In the genomic region with DNA sequence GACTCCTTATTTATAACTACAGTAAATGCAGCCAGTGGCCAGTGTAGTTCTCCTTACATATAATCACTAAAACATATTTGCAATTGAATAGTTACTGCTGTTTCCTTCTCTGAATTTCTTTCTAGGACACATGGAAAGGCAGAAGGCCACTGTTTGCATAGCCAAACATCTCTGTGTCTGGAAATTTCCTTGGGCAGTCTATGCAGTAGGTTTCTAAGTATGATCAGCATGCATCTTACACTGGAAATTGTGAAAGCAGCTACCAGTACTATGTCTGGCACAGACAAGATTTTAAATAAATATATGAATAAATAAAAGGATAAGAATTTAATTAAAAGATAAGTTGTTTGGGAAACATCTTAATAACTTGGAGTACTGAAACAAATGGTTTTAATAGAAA, we compare ENCODE assay signal across 20 cellular contexts. TPM values are rescaled to one million over a fixed set of nuclear protein-coding genes. Genes with fewer than 3 reads are reported as not detected.
DNase-seq lines count a peak whose midpoint lies in the region; TF ChIP-seq lines count a peak whose summit lies in the region.
"Had no signal": no experiment of that assay in that cellular context is flagged by ENCODE, and none has a peak within 500 bp of the region (broad histone marks: within the 10 kb centered on the region; RNA-seq: fewer than 3 reads in every experiment).

No MANE protein-coding gene starts in this region.

- no peak overlapping the region for H2BK5ac ChIP-seq in trophoblast cell (ENCODE audit: low read depth, low read length, poor library complexity)

- H2BK120ac ChIP-seq in trophoblast cell (ENCODE audit: insufficient read depth, low read length, poor library complexity): no peak overlapping the region

- H3K27me3 ChIP-seq in adipocyte (replicated peaks; ENCODE audit: control insufficient read depth, insufficient read depth, low read length): no peaks in the 10 kb centered on the region
- no peaks in the 10 kb centered on the region for H3K27me3 ChIP-seq in trophoblast cell (ENCODE audit: insufficient read depth, low read length)
- H3K27me3 ChIP-seq: BE2C; BLaER1 treated with 17β-estradiol and CSF1 and Interleukin-3, amounts not matched to agents 10 nM and 100 nM had no signal

- H3K23ac ChIP-seq in trophoblast cell (ENCODE audit: low read length): no peak overlapping the region

- H2AK5ac ChIP-seq in trophoblast cell (ENCODE audit: low read length): no peak overlapping the region

- H3K18ac ChIP-seq in trophoblast cell (ENCODE audit: low read length): no peak overlapping the region

- H3K4me1 ChIP-seq in adipocyte (ENCODE audit: control insufficient read depth, insufficient read depth, low read length) (peaks cover 12% of the 10 kb centered on the region), trophoblast cell (ENCODE audit: control insufficient read depth in 1 of 2, insufficient read depth in 2 of 2, low read length in 2 of 2) (no peaks in the 10 kb centered on the region)
- H3K4me1 ChIP-seq: BE2C had no signal

- DNase-seq in AG10803 (ENCODE audit: low read depth): peak; percentile 28
- DNase-seq in adipocyte (ENCODE audit: low read depth): peak; percentile 62
- DNase-seq in fibroblast of gingiva (ENCODE audit: low read depth): peak; percentile 57
- DNase-seq in trophoblast cell: peak; percentile 27 to 35
- no peak for DNase-seq in activated gamma-delta T cell (lab: John Stamatoyannopoulos, UW)
- DNase-seq in NCI-H1092 (lab: John Stamatoyannopoulos, UW): no peak
- DNase-seq in iPS-NIHi11 (ENCODE audit: low spot score): no peak
- no peak for DNase-seq in putamen (ENCODE audit: low spot score)
- DNase-seq: AML-193; BE2C; CD4-positive, alpha-beta T cell; CD8-positive, alpha-beta memory T cell; DMS53; DMS79 treated with DMSO at 0.1 percent for 48 hours; GF-D8; H9 had no signal

- no peak overlapping the region for H3K9ac ChIP-seq in adipocyte (ENCODE audit: low read length)
- no peak overlapping the region for H3K9ac ChIP-seq in trophoblast cell (ENCODE audit: low read length)
- H3K9ac ChIP-seq: BLaER1 treated with 17β-estradiol and CSF1 and Interleukin-3, amounts not matched to agents 10 nM and 100 nM had no signal

- TF ChIP-seq CTCF in AG10803 (conservative IDR thresholded peaks at IDR 0.05; ENCODE audit: low read length): no peak

- H3K27ac ChIP-seq in trophoblast cell (ENCODE audit: low read depth, low read length): no peak overlapping the region
- H3K27ac ChIP-seq: 22Rv1; BLaER1 treated with 17β-estradiol and CSF1 and Interleukin-3, amounts not matched to agents 10 nM and 100 nM had no signal

- no peak overlapping the region for H3K14ac ChIP-seq in trophoblast cell (ENCODE audit: low read length)

- no peak overlapping the region for H2BK12ac ChIP-seq in trophoblast cell (ENCODE audit: low read length)

- H3K79me2 ChIP-seq in trophoblast cell (ENCODE audit: control insufficient read depth, insufficient read depth, low read length, poor library complexity): no peaks in the 10 kb centered on the region

- no peak overlapping the region for H4K91ac ChIP-seq in trophoblast cell (ENCODE audit: low read depth, low read length)

- no peak overlapping the region for H3K4me2 ChIP-seq in trophoblast cell (ENCODE audit: low read length)
- H3K4me2 ChIP-seq: BLaER1 treated with 17β-estradiol and CSF1 and Interleukin-3, amounts not matched to agents 10 nM and 100 nM; GM23338 had no signal

- H4K8ac ChIP-seq in trophoblast cell (ENCODE audit: low read depth, low read length): no peak overlapping the region

- no peak overlapping the region for H2AFZ ChIP-seq in trophoblast cell (ENCODE audit: insufficient read depth, low read length, poor library complexity)
- H2AFZ ChIP-seq: GM23338 had no signal

- no peaks in the 10 kb centered on the region for H3K9me3 ChIP-seq in adipocyte (ENCODE audit: control insufficient read depth, low read length)
- H3K9me3 ChIP-seq in trophoblast cell (ENCODE audit: insufficient read depth, low read depth, low read length): no peaks in the 10 kb centered on the region
- H3K9me3 ChIP-seq: BE2C; BLaER1 treated with 17β-estradiol and CSF1 and Interleukin-3, amounts not matched to agents 10 nM and 100 nM had no signal

- no peak overlapping the region for H4K12ac ChIP-seq in trophoblast cell (ENCODE audit: low read depth, low read length)

- H3K4ac ChIP-seq in trophoblast cell (ENCODE audit: low read depth, low read length): no peak overlapping the region

- no peaks in the 10 kb centered on the region for H3K79me1 ChIP-seq in trophoblast cell (ENCODE audit: low read length)

- no peak overlapping the region for H3K4me3 ChIP-seq in AG10803 (ENCODE audit: low read length)
- H3K4me3 ChIP-seq in adipocyte (ENCODE audit: low read length): no peak overlapping the region
- H3K4me3 ChIP-seq in trophoblast cell (ENCODE audit: low read depth, low read length): no peak overlapping the region
- H3K4me3 ChIP-seq: BLaER1 treated with 17β-estradiol and CSF1 and Interleukin-3, amounts not matched to agents 10 nM and 100 nM; GM23338 had no signal

- H3K36me3 ChIP-seq in adipocyte (ENCODE audit: control insufficient read depth, insufficient read depth, low read length, severe bottlenecking) (no peaks in the 10 kb centered on the region), trophoblast cell (ENCODE audit: control insufficient read depth in 1 of 2, insufficient read depth in 2 of 2, low read length in 2 of 2) (no peaks in the 10 kb centered on the region)
- H3K36me3 ChIP-seq: BE2C; BLaER1 treated with 17β-estradiol and CSF1 and Interleukin-3, amounts not matched to agents 10 nM and 100 nM had no signal

RNA-seq across cellular contexts. Expression of a gene that starts 57.3 kb away (rescaled TPM):
- polyA plus RNA-seq in trophoblast cell (2013): 842 and 849 TPM in 2 replicates
- polyA plus RNA-seq: CD14-positive monocyte; CD8-positive, alpha-beta memory T cell had no signal

Comparison
In these comparisons a context has a peak if more than half of its experiments do, and no peak if none do; other contexts are left out.
1. DNase-seq: peak in AG10803 (single experiment), adipocyte (single experiment), fibroblast of gingiva (single experiment) and trophoblast cell (2 of 2); none in activated gamma-delta T cell (single experiment), NCI-H1092 (single experiment), iPS-NIHi11 (single experiment) and putamen (single experiment).